In the genomic region with DNA sequence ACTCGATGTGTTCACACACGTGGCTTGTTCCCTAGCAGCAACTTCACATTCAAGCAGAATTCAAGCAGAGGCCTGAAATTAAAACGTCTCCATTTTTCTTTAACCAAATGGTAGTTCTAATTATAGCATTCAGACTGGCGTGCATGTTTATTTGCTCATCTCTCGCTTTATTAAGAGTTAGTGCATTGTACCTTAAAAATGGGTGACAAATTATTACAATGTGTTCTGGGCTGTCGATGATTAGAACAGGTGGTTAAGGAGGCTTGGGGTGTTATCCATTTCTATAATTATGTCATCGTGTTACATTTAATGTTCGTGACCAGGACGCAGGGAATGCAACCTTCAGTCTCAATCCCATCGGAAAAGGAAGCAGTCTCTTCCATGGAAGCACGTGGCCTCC, we compare ENCODE assay signal across 17 cellular contexts.
"Had no signal": no experiment of that assay in that cellular context is flagged by ENCODE, and none has a peak within 500 bp of the region (broad histone marks: within the 10 kb centered on the region; RNA-seq: fewer than 3 reads in every experiment).

No MANE protein-coding gene starts in this region.

- H3K4me1 ChIP-seq: left lung, parathyroid adenoma, tibial artery had no signal

- H3K36me3 ChIP-seq: cardiac muscle cell, left lung, neutrophil, tibial artery, WERI-Rb-1 had no signal

- H3K9me3 ChIP-seq: left lung, neutrophil, tibial artery had no signal

- H2AFZ ChIP-seq: parathyroid adenoma had no signal

- H3K79me2 ChIP-seq: parathyroid adenoma had no signal

- H3K4me3 Mint-ChIP-seq: activated CD4-positive, alpha-beta memory T cell treated with anti-CD3 and anti-CD28 coated beads, Interleukin-2, amount 10 ng/mL, durations not matched to agents 7 days and 5 days; activated CD4-positive, alpha-beta T cell treated with anti-CD3 and anti-CD28 coated beads for 36 hours; activated T-cell treated with anti-CD3 and anti-CD28 coated beads, Interleukin-2, amount 50 U/mL, for 4 hours; natural killer cell had no signal

- ATAC-seq: activated CD4-positive, alpha-beta T cell treated with anti-CD3 and anti-CD28 coated beads for 36 hours; activated T-cell treated with anti-CD3 and anti-CD28 coated beads, Interleukin-2, amount 50 U/mL, for 4 hours; esophagus mucosa; left lung; natural killer cell had no signal

- H3K4me3 ChIP-seq: cardiac muscle cell, dorsolateral prefrontal cortex, left lung, tibial artery had no signal

- H3K9ac ChIP-seq: parathyroid adenoma had no signal

- H3K9me3 Mint-ChIP-seq: activated CD4-positive, alpha-beta memory T cell treated with anti-CD3 and anti-CD28 coated beads, Interleukin-2, amount 10 ng/mL, durations not matched to agents 7 days and 5 days; activated T-cell treated with anti-CD3 and anti-CD28 coated beads, Interleukin-2, amount 50 U/mL, for 4 hours; natural killer cell had no signal

- H3K27ac Mint-ChIP-seq: activated CD4-positive, alpha-beta memory T cell treated with anti-CD3 and anti-CD28 coated beads, Interleukin-2, amount 10 ng/mL, durations not matched to agents 7 days and 5 days; activated CD4-positive, alpha-beta T cell treated with anti-CD3 and anti-CD28 coated beads for 36 hours; natural killer cell had no signal

- H3K4me1 Mint-ChIP-seq: natural killer cell had no signal

- H3K27me3 ChIP-seq: cardiac muscle cell, dorsolateral prefrontal cortex, left lung, neutrophil had no signal

- H3K27ac ChIP-seq: cardiac muscle cell, dorsolateral prefrontal cortex, left lung, neutrophil, parathyroid adenoma, tibial artery, WERI-Rb-1 had no signal

- DNase-seq: activated CD4-positive, alpha-beta memory T cell treated with anti-CD3 and anti-CD28 coated beads, Interleukin-2, amount 10 ng/mL, durations not matched to agents 7 days and 5 days; activated CD4-positive, alpha-beta T cell treated with anti-CD3 and anti-CD28 coated beads for 36 hours; activated effector memory CD4-positive, alpha-beta T cell treated with Interleukin-2 at 50 U/mL for 16 hours; activated naive CD4-positive, alpha-beta T cell treated with anti-CD3 and anti-CD28 coated beads, Interleukin-2, amount 50 U/mL, for 16 hours; activated T-cell treated with anti-CD3 and anti-CD28 coated beads, Interleukin-2, amount 50 U/mL, for 4 hours; dorsolateral prefrontal cortex; hippocampal formation; left lung; natural killer cell; stimulated activated CD4-positive, alpha-beta T cell treated with anti-CD3 and anti-CD28 coated beads, Interleukin-2, amount 100 ng/mL, for 48 hours; stimulated activated naive CD4-positive, alpha-beta T cell; WERI-Rb-1 had no signal

- H3K36me3 Mint-ChIP-seq: natural killer cell had no signal
